ENCODE assay signal across 8 cellular contexts in genomic region chr9:6759114-6759977, GRCh38. TPM values are rescaled to one million over a fixed set of nuclear protein-coding genes. Genes with fewer than 3 reads are reported as not detected.
DNase-seq lines count a peak whose midpoint lies in the region; ATAC-seq and TF ChIP-seq lines count a peak whose summit lies in the region.

No MANE protein-coding gene starts in this region.

- TF ChIP-seq CTCF in HCT116 (IDR thresholded peaks at IDR 0.05 in 2 of 3, conservative IDR thresholded peaks at IDR 0.05 in 1 of 3; ENCODE audit: borderline replicate concordance in 1 of 3, insufficient read depth in 1 of 3, low read depth in 2 of 3, low read length in 2 of 3): no peak
- TF ChIP-seq CTCF in fibroblast of pulmonary artery (IDR thresholded peaks at IDR 0.05; ENCODE audit: low read length, missing control alignments): no peak
- TF ChIP-seq CTCF in psoas muscle (IDR thresholded peaks at IDR 0.05): no peak

- RAD21 ChIA-PET in HCT116 (lab: Charles Lee; ENCODE audit: low non-redundant PET in 1 of 2, low total read pairs in 2 of 2, uncharacterized antibody in 2 of 2, unreplicated experiment in 2 of 2): no interaction called here

- H3K4me1 ChIP-seq in HCT116 (ENCODE audit: control insufficient read depth in 1 of 2, insufficient read depth in 2 of 2, low read length in 2 of 2) (peaks cover 9 to 24% of the 10 kb centered on the region in 2 experiments; a peak in 3 of 4 replicates), psoas muscle (peaks cover 22% of the 10 kb centered on the region)

- peak overlapping the region; percentile 75 for H3K9ac ChIP-seq in HCT116 (ENCODE audit: low read length)

- no peaks in the 10 kb centered on the region for H3K27me3 ChIP-seq in HCT116 (ENCODE audit: insufficient read depth, low read length)
- H3K27me3 ChIP-seq in psoas muscle (ENCODE audit: insufficient read depth in 3 of 3, low read length in 2 of 3): no peaks in the 10 kb centered on the region

- H4K20me1 ChIP-seq in HCT116 (ENCODE audit: insufficient read depth): no peaks in the 10 kb centered on the region

- H3K4me2 ChIP-seq in HCT116 (ENCODE audit: low read length): peak overlapping the region; percentile 98

- intact Hi-C loops in HCT116 (cut with micrococcal nuclease) (loop anchor here (2.0 to 10.0 kb wide), 2 partner anchors 79 to 345 kb away; partner anchors contain the start of gene UHRF2), psoas muscle (cut with DNase I) (loop anchor here in 1 of 2 donors (10.0 kb wide), 1 partner anchor 55 kb away; no protein-coding TSS in a partner anchor)

- H3K27ac ChIP-seq in HCT116 (ENCODE audit: low read depth, low read length) (peak overlapping the region; percentile 91), psoas muscle (peak overlapping the region; percentile 100)

- H3K36me3 ChIP-seq in HCT116 (ENCODE audit: control insufficient read depth in 1 of 2, insufficient read depth in 2 of 2, low read length in 2 of 2) (no peaks in the 10 kb centered on the region), psoas muscle (ENCODE audit: insufficient read depth in 1 of 2, low read depth in 1 of 2) (no peaks in the 10 kb centered on the region)

- H3K9me2 ChIP-seq in HCT116 (ENCODE audit: insufficient read depth): no peaks in the 10 kb centered on the region

- peak; percentile 29 for DNase-seq in NCI-H2171 treated with DMSO at 0.1 percent for 48 hours (lab: John Stamatoyannopoulos, UW)
- no peak for DNase-seq in NCI-H2171 (lab: John Stamatoyannopoulos, UW)
- peak; percentile 19 for DNase-seq in HCT116 (ENCODE audit: low read depth, low spot score)
- DNase-seq in NCI-H226: peak; percentile 60
- DNase-seq in activated T-cell treated with anti-CD3 and anti-CD28 coated beads, Interleukin-2, amount 50 U/mL, for 1 hour: peak; percentile 43
- DNase-seq in fibroblast of pulmonary artery (ENCODE audit: low read depth): peak; percentile 83
- DNase-seq in psoas muscle: no peak

- peaks cover 53% of the 10 kb centered on the region for H3K79me2 ChIP-seq in HCT116 (ENCODE audit: insufficient read depth, low read length)

- TF ChIP-seq POLR2A in HCT116 (IDR thresholded peaks at IDR 0.05; ENCODE audit: borderline replicate concordance, extremely low read depth, insufficient read depth, insufficient read length): no peak

- H2AFZ ChIP-seq in HCT116 (ENCODE audit: low read depth, low read length, poor library complexity, severe bottlenecking): no peak overlapping the region

- ATAC-seq in HCT116 (no peak), psoas muscle (no peak), HG03469 (IDR thresholded peaks at IDR 0.05; ENCODE audit: unreplicated experiment) (no peak)

- H3K4me3 ChIP-seq in HCT116 (replicated peaks in 1 of 2; ENCODE audit: low read depth in 1 of 2, low read length in 2 of 2) (peak overlapping the region; percentile 81 to 91), fibroblast of pulmonary artery (replicated peaks; ENCODE audit: low read depth, low read length) (peak overlapping the region; percentile 96), psoas muscle (peak overlapping the region; percentile 98)

- BruUV-seq in HCT116 (replicated peaks; lab: Mats Ljungman, UMichigan): TSS peak; percentile 46

- TF ChIP-seq RAD21 in HCT116 (IDR thresholded peaks at IDR 0.05; ENCODE audit: low read depth): 0 out of 2 replicates have a peak, but pooled peaks have one; percentile 11

- CTCF ChIA-PET in HCT116 (lab: Charles Lee): no interaction called here

- H3K9me3 ChIP-seq in HCT116 (ENCODE audit: control insufficient read depth in 1 of 2, insufficient read depth in 1 of 2, low read depth in 1 of 2, low read length in 2 of 2) (no peaks in the 10 kb centered on the region), psoas muscle (peaks cover 6% of the 10 kb centered on the region)

- WGBS in psoas muscle, 3 donors: 37 to 39% (median 38%) methylated on average over 29 of the region's 29 CpGs

- POLR2A ChIA-PET in HCT116 (lab: Charles Lee): no interaction called here

TF ChIP-seq in HCT116, 20 proteins besides CTCF, POLR2A, EP300 and RAD21:
- TF ChIP-seq EZH2phosphoT487 (IDR thresholded peaks at IDR 0.05; ENCODE audit: borderline replicate concordance): no peak
- no peak for TF ChIP-seq ZFX (IDR thresholded peaks at IDR 0.05)
- peak; percentile 20; the same call in 1 of the 2 replicates for TF ChIP-seq JUND (IDR thresholded peaks at IDR 0.05)
- no peak for TF ChIP-seq ZNF274 (IDR thresholded peaks at IDR 0.05; ENCODE audit: low read depth, low read length)
- TF ChIP-seq EZH2 (IDR thresholded peaks at IDR 0.05): no peak
- TF ChIP-seq CEBPB (IDR thresholded peaks at IDR 0.05; ENCODE audit: low read depth): no peak; the same call in 1 of the 2 replicates
- TF ChIP-seq, protein P1, sequence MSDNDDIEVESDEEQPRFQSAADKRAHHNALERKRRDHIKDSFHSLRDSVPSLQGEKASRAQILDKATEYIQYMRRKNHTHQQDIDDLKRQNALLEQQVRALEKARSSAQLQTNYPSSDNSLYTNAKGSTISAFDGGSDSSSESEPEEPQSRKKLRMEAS (IDR thresholded peaks at IDR 0.05): peak; percentile 5; the same call in 1 of the 2 replicates
- no peak; the same call in 1 of the 2 replicates for TF ChIP-seq ELF1 (IDR thresholded peaks at IDR 0.05; ENCODE audit: borderline replicate concordance, low read depth)
- no peak for TF ChIP-seq SRF (IDR thresholded peaks at IDR 0.05; ENCODE audit: low read depth)
- TF ChIP-seq SIN3A (IDR thresholded peaks at IDR 0.05; ENCODE audit: low read depth): no peak
- no peak for TF ChIP-seq ZBTB33 (IDR thresholded peaks at IDR 0.05; ENCODE audit: extremely low read depth, insufficient replicate concordance, low read length)
- no peak for TF ChIP-seq REST (IDR thresholded peaks at IDR 0.05; ENCODE audit: low read depth)
- no peak for TF ChIP-seq POLR2AphosphoS5 (IDR thresholded peaks at IDR 0.05; ENCODE audit: low read depth, low read length)
- TF ChIP-seq FOSL1 (IDR thresholded peaks at IDR 0.05; ENCODE audit: low read depth): peak; percentile 25; the same call in 1 of the 2 replicates
- no peak for TF ChIP-seq ATF3 (IDR thresholded peaks at IDR 0.05)
- no peak for TF ChIP-seq EGR1 (IDR thresholded peaks at IDR 0.05; ENCODE audit: low read depth)
- no peak for TF ChIP-seq YY1 (IDR thresholded peaks at IDR 0.05; ENCODE audit: extremely low read depth, insufficient replicate concordance, low read depth, low read length)
- TF ChIP-seq TCF7L2 (IDR thresholded peaks at IDR 0.05; ENCODE audit: borderline replicate concordance, extremely low read depth, insufficient read depth, insufficient read length): no peak
- TF ChIP-seq SP1 (IDR thresholded peaks at IDR 0.05; ENCODE audit: low read depth): no peak
- no peak for TF ChIP-seq CBX3 (IDR thresholded peaks at IDR 0.05; ENCODE audit: low read depth)

RNA-seq across cellular contexts. Expression of gene KDM4C, which starts 1.6 kb away (rescaled TPM):
- 16.8 TPM for total RNA-seq in HCT116 (2021; ENCODE audit: unreplicated experiment)
- 13.6 and 16.7 TPM in 2 replicates for polyA plus RNA-seq in HCT116 (2012)
- total RNA-seq in psoas muscle: 10 to 100 TPM; 10.1 to 13.0 (median 12.1) TPM
- 1 to 10 TPM; 2.7 to 5.9 (median 3.7) TPM for polyA plus RNA-seq in psoas muscle

Comparison
In these comparisons a context has a peak if more than half of its experiments do, and no peak if none do; other contexts are left out.
1. DNase-seq: peak in NCI-H2171 treated with DMSO at 0.1 percent for 48 hours (single experiment), HCT116 (single experiment), NCI-H226 (single experiment), activated T-cell treated with anti-CD3 and anti-CD28 coated beads, Interleukin-2, amount 50 U/mL, for 1 hour (single experiment) and fibroblast of pulmonary artery (single experiment); none in NCI-H2171 (single experiment) and psoas muscle (0 of 2).
2. Peak in every context shown above with its lines, with median percentiles within 50 percentile points of each other: H3K4me3 ChIP-seq.